8 cellular contexts compared by ENCODE assay signal in the genomic region with DNA sequence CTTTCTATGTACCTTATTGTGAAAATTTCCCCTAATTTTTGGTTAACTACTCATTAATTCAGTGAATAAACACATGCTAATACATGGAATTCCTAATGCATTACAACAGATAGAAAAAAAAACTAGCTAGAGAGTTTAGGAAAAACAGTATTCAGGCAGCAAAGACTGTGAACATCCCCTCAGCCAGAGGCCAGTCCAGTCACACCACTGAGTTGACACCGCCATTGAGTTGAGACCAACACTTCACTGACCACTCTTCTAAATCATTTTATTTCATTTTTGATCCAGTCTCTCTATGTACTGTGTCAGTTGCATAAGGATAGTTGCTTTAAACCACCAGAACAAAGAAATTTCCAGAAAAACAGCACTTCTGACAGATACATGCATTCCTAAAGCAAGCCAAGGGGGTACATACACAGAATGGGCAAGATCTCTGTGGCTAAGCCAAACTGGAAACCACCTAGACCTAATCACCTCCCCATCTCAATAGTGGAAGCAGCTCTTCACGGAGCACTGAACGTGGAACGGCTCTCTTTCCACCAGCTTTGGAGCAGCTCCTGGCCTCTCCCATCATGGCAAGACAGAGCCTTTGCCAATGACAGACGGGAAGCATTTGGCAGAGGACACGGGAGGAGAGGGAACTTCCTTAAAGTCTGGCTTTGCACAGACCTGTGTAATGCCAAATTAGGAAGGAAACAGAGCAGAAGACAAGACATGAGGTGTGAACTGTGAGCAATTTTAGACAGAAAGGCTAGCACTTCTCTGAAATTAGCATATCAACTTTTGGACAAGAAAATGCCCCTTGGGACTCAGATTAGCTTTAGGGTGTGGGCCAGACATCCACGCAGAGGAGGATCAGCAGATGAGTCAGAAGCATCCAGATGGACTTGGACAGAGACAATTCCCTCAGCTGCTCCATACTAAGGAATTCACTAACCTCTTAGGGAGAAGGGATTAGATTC. TPM values are rescaled to one million over a fixed set of nuclear protein-coding genes. Genes with fewer than 3 reads are reported as not detected.
DNase-seq lines count a peak whose midpoint lies in the region; ATAC-seq and TF ChIP-seq lines count a peak whose summit lies in the region.

No MANE protein-coding gene starts in this region.

- H3K36me3 ChIP-seq in esophagus muscularis mucosa (no peaks in the 10 kb centered on the region), A673 (ENCODE audit: insufficient read depth, low read length, poor library complexity, severe bottlenecking) (no peaks in the 10 kb centered on the region)

- CTCF ChIA-PET in A673 (lab: Charles Lee) = no interaction called here

- intact Hi-C loops in esophagus muscularis mucosa (cut with DNase I) (no loop called here), A673 (cut with micrococcal nuclease; ENCODE audit: unreplicated experiment) (no loop called here)

- H3K4me1 ChIP-seq in esophagus muscularis mucosa (peaks cover 0 to 22% (median 10%) of the 10 kb centered on the region in 4 donors), A673 (ENCODE audit: insufficient read depth, low read length, poor library complexity, severe bottlenecking) (no peaks in the 10 kb centered on the region)

- H3K4me1 Mint-ChIP-seq in stimulated activated effector memory CD8-positive, alpha-beta T cell treated with anti-CD3 and anti-CD28 coated beads, Interleukin-12 subunit alpha, Interleukin-12 subunit beta, amount 100 ng/mL, for 72 hours = no peaks in the 10 kb centered on the region

- WGBS in esophagus muscularis mucosa = 42% methylated on average over 7 of the region's 7 CpGs

- no peak for TF ChIP-seq CTCF in esophagus muscularis mucosa (IDR thresholded peaks at IDR 0.05)
- no peak for TF ChIP-seq CTCF in A673 (conservative IDR thresholded peaks at IDR 0.05; ENCODE audit: low read depth, low read length)

- H3K36me3 Mint-ChIP-seq in stimulated activated effector memory CD8-positive, alpha-beta T cell treated with anti-CD3 and anti-CD28 coated beads, Interleukin-12 subunit alpha, Interleukin-12 subunit beta, amount 100 ng/mL, for 72 hours = no peaks in the 10 kb centered on the region

- H3K4me3 ChIP-seq in esophagus muscularis mucosa (peak overlapping the region in 2 of 4 donors; percentile 4 to 38), A673 (ENCODE audit: low read depth, low read length, poor library complexity, severe bottlenecking) (no peak overlapping the region)

- TF ChIP-seq POLR2A in esophagus muscularis mucosa (IDR thresholded peaks at IDR 0.05; ENCODE audit: low read depth) = no peak

- no peak for TF ChIP-seq EP300 in esophagus muscularis mucosa (IDR thresholded peaks at IDR 0.05)

- no peak overlapping the region for H3K4me3 Mint-ChIP-seq in stimulated activated effector memory CD8-positive, alpha-beta T cell treated with anti-CD3 and anti-CD28 coated beads, Interleukin-12 subunit alpha, Interleukin-12 subunit beta, amount 100 ng/mL, for 72 hours

- H3K27ac Mint-ChIP-seq in stimulated activated effector memory CD8-positive, alpha-beta T cell treated with anti-CD3 and anti-CD28 coated beads, Interleukin-12 subunit alpha, Interleukin-12 subunit beta, amount 100 ng/mL, for 72 hours = no peak overlapping the region

- DNase-seq in esophagus muscularis mucosa (ENCODE audit: extremely low spot score) (no peak), A673 (ENCODE audit: low spot score) (no peak), SW 1271 (lab: John Stamatoyannopoulos, UW) (no peak)
- no peak for DNase-seq in stimulated activated effector memory CD8-positive, alpha-beta T cell treated with anti-CD3 and anti-CD28 coated beads, Interleukin-12 subunit alpha, Interleukin-12 subunit beta, amount 100 ng/mL, for 72 hours (ENCODE audit: low spot score in 2 of 2)
- DNase-seq in stimulated activated CD4-positive, alpha-beta T cell treated with anti-CD3 and anti-CD28 coated beads, Interleukin-15, amount 100 ng/mL, for 24 hours = no peak

- BruUV-seq in A673 (replicated peaks; lab: Mats Ljungman, UMichigan) = no TSS peak

- H3K9me3 Mint-ChIP-seq in stimulated activated effector memory CD8-positive, alpha-beta T cell treated with anti-CD3 and anti-CD28 coated beads, Interleukin-12 subunit alpha, Interleukin-12 subunit beta, amount 100 ng/mL, for 72 hours = no peaks in the 10 kb centered on the region

- POLR2A ChIA-PET in A673 (lab: Charles Lee; ENCODE audit: low non-redundant PET) = no interaction called here

- H3K27ac ChIP-seq in esophagus muscularis mucosa (replicated peaks in 1 of 4) (peak overlapping the region; percentile 43 to 61 (median 56)), A673 (ENCODE audit: low read depth, low read length, poor library complexity, severe bottlenecking) (no peak overlapping the region)

- peak; percentile 75 for ATAC-seq in GM18520 (IDR thresholded peaks at IDR 0.05; ENCODE audit: unreplicated experiment)
- ATAC-seq in HG02885 (IDR thresholded peaks at IDR 0.05; ENCODE audit: poor library complexity, unreplicated experiment) = peak; percentile 68
- peak; percentile 19 for ATAC-seq in stimulated activated effector memory CD8-positive, alpha-beta T cell treated with anti-CD3 and anti-CD28 coated beads, Interleukin-12 subunit alpha, Interleukin-12 subunit beta, amount 100 ng/mL, for 72 hours
- ATAC-seq in HG02884 (IDR thresholded peaks at IDR 0.05; ENCODE audit: unreplicated experiment) = no peak

- H3K9me3 ChIP-seq in esophagus muscularis mucosa (no peaks in the 10 kb centered on the region), A673 (ENCODE audit: low read depth, low read length, poor library complexity, severe bottlenecking) (no peaks in the 10 kb centered on the region)

- H3K27me3 ChIP-seq in esophagus muscularis mucosa = no peaks in the 10 kb centered on the region
- peaks cover 25% of the 10 kb centered on the region for H3K27me3 ChIP-seq in A673 (replicated peaks; ENCODE audit: insufficient read depth, low read depth, low read length, poor library complexity)

RNA-seq across cellular contexts. Expression of a gene that starts 36.4 kb away (rescaled TPM):
- total RNA-seq in esophagus muscularis mucosa (1 to 10 TPM; 1.7 to 3.5 (median 2.3) TPM), A673 (2021) (0.19 TPM in 1 of 2 replicates, not detected in the other)
